ENCODE assay signal across 8 cellular contexts in genomic region chr4:20251796-20252655, GRCh38. TPM values are rescaled to one million over a fixed set of nuclear protein-coding genes. Genes with fewer than 3 reads are reported as not detected.
DNase-seq lines count a peak whose midpoint lies in the region; ATAC-seq, FAIRE-seq and TF ChIP-seq lines count a peak whose summit lies in the region.

SLIT2 (plus strand) TSS chr4:20251905; CDS start chr4:20253816, 1,911 bp downstream.

- peak within 1 kb of the TSS; percentile 80 for H2AFZ ChIP-seq in keratinocyte (ENCODE audit: control insufficient read depth, low read length)

- TF ChIP-seq CTCF in cardiac fibroblast (IDR thresholded peaks at IDR 0.05; ENCODE audit: low read depth, low read length) (no peak), keratinocyte (optimal IDR thresholded peaks at IDR 0.05 in 1 of 3, IDR thresholded peaks at IDR 0.05 in 1 of 3, conservative IDR thresholded peaks at IDR 0.05 in 1 of 3; ENCODE audit: extremely low read depth in 1 of 3, insufficient read depth in 2 of 3, low read length in 3 of 3) (no peak), spleen (IDR thresholded peaks at IDR 0.05 in 8 of 11, conservative IDR thresholded peaks at IDR 0.05 in 3 of 11) (peak in 2 of 11 experiments; percentile 18 to 28)

- H3K27me3 ChIP-seq in HUES6 (ENCODE audit: control insufficient read depth, insufficient read depth, low read length) = peaks cover 64% of the 10 kb centered on the region
- H3K27me3 ChIP-seq in keratinocyte (ENCODE audit: control insufficient read depth, extremely low read depth, insufficient read depth, low read length) = no peaks in the 10 kb centered on the region
- H3K27me3 ChIP-seq in spleen (replicated peaks in 1 of 7) = peaks cover 0 to 65% (median 33%) of the 10 kb centered on the region in 7 donors

- dilution Hi-C loops in keratinocyte (cut with MboI; ENCODE audit: extremely low pct_ligation_motif_present, low sequenced_read_pairs) = no loop called here

- H3K79me2 ChIP-seq in keratinocyte (ENCODE audit: control insufficient read depth, insufficient read depth, low read length) = peaks cover 38% of the 10 kb centered on the region

- H3K4me3 ChIP-seq in HUES6 (ENCODE audit: low read depth, low read length) (peak within 1 kb of the TSS; percentile 87), cardiac fibroblast (replicated peaks in 1 of 2; ENCODE audit: low read depth in 2 of 2, low read length in 2 of 2) (peak within 1 kb of the TSS; percentile 59 to 72), keratinocyte (ENCODE audit: control insufficient read depth in 2 of 3, extremely low read depth in 1 of 3, insufficient read depth in 2 of 3, low read depth in 1 of 3, low read length in 3 of 3) (peak within 1 kb of the TSS; percentile 62 to 90 (median 84)), spleen (peak within 1 kb of the TSS; percentile 53 to 77 (median 61))

- H3K9ac ChIP-seq in HUES6 (ENCODE audit: low read length) (peak within 1 kb of the TSS; percentile 81), keratinocyte (ENCODE audit: control insufficient read depth, extremely low read depth, insufficient read depth, low read length) (peak within 1 kb of the TSS; percentile 81)

- no peaks in the 10 kb centered on the region for H3K36me3 ChIP-seq in HUES6 (ENCODE audit: control insufficient read depth, insufficient read depth, low read length)
- H3K36me3 ChIP-seq in keratinocyte (ENCODE audit: control insufficient read depth in 2 of 2, extremely low read depth in 1 of 2, insufficient read depth in 2 of 2, low read length in 2 of 2) = no peaks in the 10 kb centered on the region
- H3K36me3 ChIP-seq in spleen = no peaks in the 10 kb centered on the region

- H3K9me3 ChIP-seq in HUES6 (ENCODE audit: control insufficient read depth, insufficient read depth, low read depth, low read length) (no peaks in the 10 kb centered on the region), keratinocyte (ENCODE audit: control insufficient read depth, low read depth, low read length) (no peaks in the 10 kb centered on the region), spleen (no peaks in the 10 kb centered on the region)

- FAIRE-seq in keratinocyte (lab: Jason Lieb, UNC) = no peak

- TF ChIP-seq POLR2A in spleen (IDR thresholded peaks at IDR 0.05) = peak in 1 of 3 donors; percentile 80

- peak; percentile 69 for ATAC-seq in GM21619 (IDR thresholded peaks at IDR 0.05; ENCODE audit: unreplicated experiment)

- intact Hi-C loops in spleen (cut with DNase I; ENCODE audit: low total_unique reads) = loop anchor here (10.0 kb wide), 1 partner anchor 1027 kb away; no protein-coding TSS in a partner anchor

- no peak within 1 kb of the TSS for H3K27ac ChIP-seq in HUES6 (ENCODE audit: low read depth, low read length)
- peak within 1 kb of the TSS; percentile 31 for H3K27ac ChIP-seq in keratinocyte (ENCODE audit: control insufficient read depth, insufficient read depth, low read length)
- H3K27ac ChIP-seq in spleen = peak within 1 kb of the TSS; percentile 53 to 83 (median 74)

- 0 to 2% (median 1%) methylated on average over 19 to 85 of the region's 85 CpGs for WGBS in spleen, 5 donors

- DNase-seq in G401 (ENCODE audit: low spot score) (peak; percentile 7), RPMI8226 (peak; percentile 69), cardiac fibroblast (ENCODE audit: low read depth in 2 of 2) (peak; percentile 87 to 91), keratinocyte (ENCODE audit: low read depth, low spot score) (no peak), spleen (peak; percentile 86)
- DNase-seq in activated CD4-positive, CD25-positive, alpha-beta regulatory T cell treated with anti-CD3 and anti-CD28 coated beads, Interleukin-2, amount 50 U/mL, for 72 hours = no peak

- no peaks in the 10 kb centered on the region for H3K9me1 ChIP-seq in keratinocyte (ENCODE audit: control insufficient read depth, extremely low read depth, insufficient read depth, low read length)

- no peaks in the 10 kb centered on the region for H4K20me1 ChIP-seq in keratinocyte (ENCODE audit: control insufficient read depth, extremely low read depth, insufficient read depth, low read length)

- in situ Hi-C loops in G401 (cut with HindIII; ENCODE audit: low sequenced_read_pairs) = no loop called here

- H3K4me2 ChIP-seq in keratinocyte (ENCODE audit: control insufficient read depth, extremely low read depth, insufficient read depth, low read depth, low read length) = peak within 1 kb of the TSS; percentile 94

- H3K4me1 ChIP-seq in HUES6 (ENCODE audit: control insufficient read depth, insufficient read depth, low read length) = peaks cover 27% of the 10 kb centered on the region
- peaks cover 21% of the 10 kb centered on the region for H3K4me1 ChIP-seq in keratinocyte (ENCODE audit: control insufficient read depth, extremely low read depth, insufficient read depth, low read length)
- peaks cover 0 to 76% (median 21%) of the 10 kb centered on the region in 6 donors for H3K4me1 ChIP-seq in spleen

RNA-seq across cellular contexts. Expression of gene SLIT2, which starts in this region (rescaled TPM):
- total RNA-seq in G401 (2014; rRNA removed; shearing (Covaris generic)) = not detected in 2 replicates
- polyA plus RNA-seq in keratinocyte = 1.9 to 12.8 TPM (median 7.5 TPM) in 3 replicates
- polyA plus RNA-seq in keratinocyte (2011; ENCODE audit: low read depth) = 3.0 TPM
- polyA plus RNA-seq in keratinocyte (2011; cell fraction: cytosol; rRNA removed) = 1.2 and 2.3 TPM in 2 replicates
- polyA plus RNA-seq in keratinocyte (2011; cell fraction: nucleus; rRNA removed) = 8.6 and 11.9 TPM in 2 replicates
- 1.1 and 10.8 TPM in 2 replicates for polyA plus RNA-seq in keratinocyte (2012; ENCODE audit: low replicate concordance)
- 4.1 to 20.6 TPM (median 14.7 TPM) in 3 replicates for polyA minus RNA-seq in keratinocyte
- 2.7 TPM for polyA minus RNA-seq in keratinocyte (2011; cell fraction: cytosol; rRNA and poly(A)+ RNA removed)
- 22.4 and 27.6 TPM in 2 replicates for polyA minus RNA-seq in keratinocyte (2011; cell fraction: nucleus; rRNA and poly(A)+ RNA removed)
- 100 to 1,000 TPM in 2 of 7 donors, 10 to 100 TPM in 5; 29.8 to 128 (median 69.9) TPM for total RNA-seq in spleen
- polyA plus RNA-seq in spleen = 1 to 10 TPM; 1.3 to 3.6 (median 1.6) TPM

Comparison
In these comparisons a context has a peak if more than half of its experiments do, and no peak if none do; other contexts are left out.
1. RNA of gene SLIT2 (total RNA-seq): 29.8 to 128 TPM in spleen; not detected in G401; every median in the first group is over 10 times any median in the second.
2. Peak in DNase-seq in G401; RNA of the gene not detected or under 1 TPM.
3. DNase-seq: peak in RPMI8226 (single experiment), cardiac fibroblast (2 of 2) and spleen (single experiment); none in keratinocyte (single experiment) and activated CD4-positive, CD25-positive, alpha-beta regulatory T cell treated with anti-CD3 and anti-CD28 coated beads, Interleukin-2, amount 50 U/mL, for 72 hours (single experiment).
4. Peak in every context shown above with its lines, with median percentiles within 50 percentile points of each other: H3K4me3 ChIP-seq.